Comparison of ENCODE assay signal across 15 cellular contexts in genomic region chr9:73643379-73644013, GRCh38.
DNase-seq lines count a peak whose midpoint lies in the region; TF ChIP-seq lines count a peak whose summit lies in the region.
"Had no signal": no experiment of that assay in that cellular context is flagged by ENCODE, and none has a peak within 500 bp of the region (broad histone marks: within the 10 kb centered on the region; RNA-seq: fewer than 3 reads in every experiment).

No MANE protein-coding gene starts in this region.

- no peaks in the 10 kb centered on the region for H3K4me1 ChIP-seq in esophagus muscularis mucosa
- H3K4me1 ChIP-seq: colonic mucosa, esophagus squamous epithelium, neural progenitor cell, upper lobe of left lung had no signal

- intact Hi-C loops in esophagus muscularis mucosa (cut with DNase I): no loop called here

- no peaks in the 10 kb centered on the region for H3K36me3 ChIP-seq in esophagus muscularis mucosa
- H3K36me3 ChIP-seq: colonic mucosa, esophagus squamous epithelium, neural progenitor cell, upper lobe of left lung had no signal

- peak; percentile 3 for DNase-seq in HT-29 (ENCODE audit: low spot score)
- peak; percentile 8 for DNase-seq in T1000 (lab: John Stamatoyannopoulos, UW)
- peak; percentile 3 for DNase-seq in fibroblast of gingiva (ENCODE audit: low read depth)
- peak; percentile 91 for DNase-seq in retinal pigment epithelial cell (ENCODE audit: low read depth)
- DNase-seq in esophagus muscularis mucosa (ENCODE audit: extremely low spot score): no peak
- DNase-seq in globus pallidus (ENCODE audit: low spot score): no peak
- no peak for DNase-seq in activated gamma-delta T cell (lab: John Stamatoyannopoulos, UW)
- DNase-seq: activated CD8-positive, alpha-beta memory T cell treated with anti-CD3 and anti-CD28 coated beads, Interleukin-2, amount 50 U/mL, for 48 hours; activated naive CD8-positive, alpha-beta T cell treated with anti-CD3 and anti-CD28 coated beads, Interleukin-2, amount 10 ng/mL, durations not matched to agents 7 days and 5 days; colonic mucosa; esophagus squamous epithelium; NCI-H1092 treated with DMSO at 0.1 percent for 48 hours; SW 1271; upper lobe of left lung had no signal

- no peaks in the 10 kb centered on the region for H3K27me3 ChIP-seq in esophagus muscularis mucosa
- H3K27me3 ChIP-seq: colonic mucosa, esophagus squamous epithelium, neural progenitor cell, upper lobe of left lung had no signal

- TF ChIP-seq EP300 in esophagus muscularis mucosa (IDR thresholded peaks at IDR 0.05): no peak

- H3K27ac ChIP-seq in esophagus muscularis mucosa (replicated peaks in 1 of 4): no peak overlapping the region
- H3K27ac ChIP-seq: colonic mucosa, esophagus squamous epithelium, neural progenitor cell, upper lobe of left lung had no signal

- 67% methylated on average over 7 of the region's 7 CpGs for WGBS in esophagus muscularis mucosa

- TF ChIP-seq CTCF in retinal pigment epithelial cell (conservative IDR thresholded peaks at IDR 0.05; ENCODE audit: low read depth, low read length): no peak
- TF ChIP-seq CTCF in esophagus muscularis mucosa (IDR thresholded peaks at IDR 0.05): no peak

- no peak for TF ChIP-seq POLR2A in esophagus muscularis mucosa (IDR thresholded peaks at IDR 0.05; ENCODE audit: low read depth)

- H3K4me3 ChIP-seq in retinal pigment epithelial cell (ENCODE audit: low read length): no peak overlapping the region
- no peak overlapping the region for H3K4me3 ChIP-seq in esophagus muscularis mucosa
- H3K4me3 ChIP-seq: colonic mucosa, esophagus squamous epithelium, neural progenitor cell, upper lobe of left lung had no signal

- no peaks in the 10 kb centered on the region for H3K9me3 ChIP-seq in esophagus muscularis mucosa
- H3K9me3 ChIP-seq: colonic mucosa, esophagus squamous epithelium, upper lobe of left lung had no signal

Comparison
In these comparisons a context has a peak if more than half of its experiments do, and no peak if none do; other contexts are left out.
1. DNase-seq: peak in HT-29 (single experiment), T1000 (single experiment), fibroblast of gingiva (single experiment) and retinal pigment epithelial cell (single experiment); none in esophagus muscularis mucosa (single experiment), globus pallidus (single experiment) and activated gamma-delta T cell (single experiment).